Comparison of ENCODE assay signal across 33 cellular contexts in the genomic region with DNA sequence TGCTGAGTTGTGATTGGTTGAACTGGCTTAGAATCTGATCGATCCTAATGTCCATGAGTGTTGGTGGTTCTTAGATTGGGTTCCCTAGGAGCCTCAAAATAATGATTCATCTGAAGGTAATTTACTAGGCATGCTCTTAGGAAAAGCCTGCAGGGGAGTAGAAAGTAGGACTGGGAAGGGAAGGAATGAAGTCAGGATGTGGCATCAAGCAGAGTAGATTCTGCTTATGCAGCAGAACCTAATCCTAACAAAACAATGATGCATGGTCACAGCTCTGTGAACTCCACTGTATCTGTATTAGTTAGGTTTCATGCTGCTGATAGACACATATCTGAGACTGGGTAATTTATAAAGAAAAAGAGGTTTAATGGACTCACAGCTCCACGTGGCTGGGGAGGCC.
"Had no signal": no experiment of that assay in that cellular context is flagged by ENCODE, and none has a peak within 500 bp of the region (broad histone marks: within the 10 kb centered on the region; RNA-seq: fewer than 3 reads in every experiment).

No MANE protein-coding gene starts in this region.

- ATAC-seq: effector memory CD8-positive, alpha-beta T cell; esophagus mucosa; foreskin keratinocyte; heart left ventricle; left ventricle myocardium superior; pancreas; stimulated activated naive B cell treated with anti-CD40 and anti-IgM and Interleukin-4, amounts not matched to agents 10 μg/mL and 1 μg/mL and 100 μg/mL, for 72 hours; upper lobe of right lung had no signal

- H3K4me1 ChIP-seq: foreskin keratinocyte, prostate gland had no signal

- H3K27me3 ChIP-seq: thyroid gland had no signal

- H3K9me3 ChIP-seq: heart left ventricle, pancreas, prostate gland, sigmoid colon, stomach, thyroid gland, upper lobe of right lung had no signal

- FAIRE-seq: astrocyte, endothelial cell of umbilical vein, pancreas, small intestine had no signal

- H3K36me3 ChIP-seq: brain microvascular endothelial cell, heart left ventricle, pancreas, prostate gland, sigmoid colon, stomach, thyroid gland, upper lobe of right lung had no signal

- H3K4me3 ChIP-seq: heart left ventricle, pancreas, prostate gland, sigmoid colon, stomach, thyroid gland, upper lobe of right lung had no signal

- DNase-seq: activated CD4-positive, alpha-beta T cell treated with anti-CD3 and anti-CD28 coated beads for 4 hours; activated CD4-positive, alpha-beta T cell treated with anti-CD3 and anti-CD28 coated beads, Interleukin-2, amount 50 U/mL, for 48 hours; activated CD8-positive, alpha-beta memory T cell treated with anti-CD3 and anti-CD28 coated beads for 24 hours; activated effector memory CD4-positive, alpha-beta T cell treated with anti-CD3 and anti-CD28 coated beads, Interleukin-2, amount 50 U/mL, for 16 hours; activated naive CD4-positive, alpha-beta T cell treated with anti-CD3 and anti-CD28 coated beads for 36 hours; activated naive CD8-positive, alpha-beta T cell treated with anti-CD3 and anti-CD28 coated beads, Interleukin-2, amount 10 ng/mL, durations not matched to agents 7 days and 5 days; brain microvascular endothelial cell; caudate nucleus; cortex of kidney; effector memory CD8-positive, alpha-beta T cell; heart left ventricle; hypothalamus; immature natural killer cell; left ventricle myocardium superior; mammary epithelial cell; naive B cell; nephron progenitor cell; pancreas; retina; sigmoid colon; small intestine; stimulated activated CD4-positive, alpha-beta T cell treated with anti-CD3 and anti-CD28 coated beads, Interleukin-15, amount 100 ng/mL, for 24 hours; stimulated activated CD4-positive, alpha-beta T cell treated with anti-CD3 and anti-CD28 coated beads, Interleukin-2, amount 100 ng/mL, for 24 hours; stimulated activated naive B cell treated with anti-CD40 and anti-IgM and Interleukin-4, amounts not matched to agents 10 μg/mL and 1 μg/mL and 100 μg/mL, for 72 hours; stomach; thyroid gland; upper lobe of right lung had no signal

- H3K27ac ChIP-seq: brain microvascular endothelial cell, foreskin keratinocyte, heart left ventricle, pancreas, prostate gland, sigmoid colon, stomach, thyroid gland, upper lobe of right lung, VCaP had no signal
